In the genomic region with DNA sequence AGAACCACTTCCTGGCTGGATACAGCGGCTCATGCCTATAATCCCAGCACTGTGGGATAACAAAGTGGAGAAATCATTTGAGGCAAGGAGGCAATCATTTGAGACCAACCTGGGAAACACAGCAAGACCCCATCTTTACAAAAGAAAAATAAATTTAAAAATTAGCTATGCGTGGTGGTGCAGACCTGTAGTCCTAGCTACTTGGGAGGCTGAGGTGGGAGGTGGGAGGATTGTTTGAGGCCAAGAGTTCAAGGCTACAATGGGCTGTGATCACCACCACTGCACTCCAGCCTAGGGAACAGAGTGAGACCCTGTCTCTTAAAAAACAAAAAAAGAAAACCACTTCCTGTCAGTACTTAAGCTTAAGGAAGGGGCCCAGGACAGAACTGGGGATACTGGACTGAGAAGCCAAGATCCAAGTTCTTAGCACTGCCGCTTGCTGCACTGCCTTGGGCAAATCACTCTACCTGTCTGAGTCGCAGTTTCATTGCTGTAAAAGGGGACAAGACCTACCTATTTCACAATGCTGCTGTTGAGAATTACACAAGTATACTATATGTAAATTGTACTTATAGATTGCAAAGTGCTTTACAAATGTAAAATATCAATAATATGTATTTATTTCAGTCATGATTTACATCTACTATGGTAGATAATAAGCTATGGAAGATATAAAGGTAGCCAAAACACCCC, we compare ENCODE assay signal across 12 cellular contexts.
DNase-seq lines count a peak whose midpoint lies in the region; ATAC-seq, FAIRE-seq and TF ChIP-seq lines count a peak whose summit lies in the region.
"Had no signal": no experiment of that assay in that cellular context is flagged by ENCODE, and none has a peak within 500 bp of the region (broad histone marks: within the 10 kb centered on the region; RNA-seq: fewer than 3 reads in every experiment).

No MANE protein-coding gene starts in this region.

- no peak overlapping the region for H3K18ac ChIP-seq in H9 (ENCODE audit: insufficient read length, low read depth, low read length)

- no peak overlapping the region for H2BK5ac ChIP-seq in H9 (ENCODE audit: insufficient read length, low read length)

- no peak overlapping the region for H4K91ac ChIP-seq in H9 (ENCODE audit: insufficient read length, low read depth, low read length)

- no CpG with 5 or more reads among the region's 4 CpGs for WGBS in H9 (ENCODE audit: extremely low coverage, insufficient read length, low lambda C conversion rate)

- H3K4me3 Mint-ChIP-seq in H9 (no peak overlapping the region), astrocyte (ENCODE audit: unreplicated experiment) (peak overlapping the region; percentile 48)
- H3K4me3 Mint-ChIP-seq: stimulated activated naive CD8-positive, alpha-beta T cell treated with anti-CD3 and anti-CD28 coated beads, Interleukin-15, amount 100 ng/mL, for 72 hours; T-cell had no signal

- H3K4ac ChIP-seq in H9 (ENCODE audit: low read depth, low read length): no peak overlapping the region

- H3K27ac Mint-ChIP-seq in H9 (peak overlapping the region in 2 of 3 experiments; percentile 26 to 46; a peak in 4 of 7 replicates), astrocyte (ENCODE audit: unreplicated experiment) (peak overlapping the region; percentile 38)
- H3K27ac Mint-ChIP-seq: T-cell had no signal

- FAIRE-seq in astrocyte (lab: Jason Lieb, UNC): no peak

- H4K5ac ChIP-seq in H9 (ENCODE audit: insufficient read length, low read depth, low read length): no peak overlapping the region

- H3K36me3 ChIP-seq in BLaER1 (peaks cover 15% of the 10 kb centered on the region; the same call in 1 of the 2 replicates), astrocyte (ENCODE audit: insufficient read depth, low read length) (no peaks in the 10 kb centered on the region), osteoblast (ENCODE audit: insufficient read depth, low read length) (no peaks in the 10 kb centered on the region)

- no peak overlapping the region for H2BK15ac ChIP-seq in H9 (ENCODE audit: low read depth, low read length)

- no peak overlapping the region for H3K27ac ChIP-seq in BLaER1
- H3K27ac ChIP-seq in H9 (ENCODE audit: insufficient read length, low read depth, low read length): no peak overlapping the region
- peak overlapping the region; percentile 87 for H3K27ac ChIP-seq in astrocyte (ENCODE audit: low read depth, low read length)
- peak overlapping the region; percentile 98 for H3K27ac ChIP-seq in osteoblast (ENCODE audit: low read depth, low read length)

- no peak overlapping the region for H3K9ac ChIP-seq in BLaER1
- no peak overlapping the region for H3K9ac ChIP-seq in H9 (ENCODE audit: extremely low read depth, insufficient read length, low read length)
- peak overlapping the region; percentile 81 for H3K9ac ChIP-seq in astrocyte (ENCODE audit: low read length)

- H2BK120ac ChIP-seq in H9 (ENCODE audit: low read depth, low read length, poor library complexity, severe bottlenecking): no peak overlapping the region

- H3K4me1 Mint-ChIP-seq in H9: peaks cover 9 to 10% of the 10 kb centered on the region in 2 experiments
- H3K4me1 Mint-ChIP-seq in astrocyte (ENCODE audit: low read depth, unreplicated experiment): peaks cover 14% of the 10 kb centered on the region
- H3K4me1 Mint-ChIP-seq: stimulated activated naive CD8-positive, alpha-beta T cell treated with anti-CD3 and anti-CD28 coated beads, Interleukin-15, amount 100 ng/mL, for 72 hours had no signal

- H3K14ac ChIP-seq in H9 (ENCODE audit: insufficient read depth, low read length): no peak overlapping the region

- peaks cover 3% of the 10 kb centered on the region for H3K79me1 ChIP-seq in H9 (ENCODE audit: insufficient read depth, low read depth, low read length, poor library complexity, severe bottlenecking)

- no peak overlapping the region for H2BK12ac ChIP-seq in H9 (ENCODE audit: insufficient read length, low read depth, low read length)

- no peaks in the 10 kb centered on the region for H3K9me3 Mint-ChIP-seq in H9
- no peaks in the 10 kb centered on the region for H3K9me3 Mint-ChIP-seq in astrocyte (ENCODE audit: unreplicated experiment)
- H3K9me3 Mint-ChIP-seq: activated naive CD4-positive, alpha-beta T cell treated with anti-CD3 and anti-CD28 coated beads, Interleukin-2, amount 50 U/mL, for 72 hours; stimulated activated naive CD8-positive, alpha-beta T cell treated with anti-CD3 and anti-CD28 coated beads, Interleukin-15, amount 100 ng/mL, for 72 hours; T-cell had no signal

- H2BK20ac ChIP-seq in H9 (ENCODE audit: low read depth, low read length, poor library complexity, severe bottlenecking): no peak overlapping the region

- H2AK5ac ChIP-seq in H9 (ENCODE audit: insufficient read length, low read length): no peak overlapping the region

- no peaks in the 10 kb centered on the region for H3K23me2 ChIP-seq in H9 (ENCODE audit: insufficient read length, low read depth, low read length, poor library complexity, severe bottlenecking)

- H2AFZ ChIP-seq in H9 (ENCODE audit: low read length) (no peak overlapping the region), astrocyte (ENCODE audit: low read depth, low read length) (no peak overlapping the region), osteoblast (ENCODE audit: low read length) (no peak overlapping the region)

- H3K9me3 ChIP-seq in BLaER1 (no peaks in the 10 kb centered on the region), H9 (ENCODE audit: control insufficient read depth, low read depth, low read length) (no peaks in the 10 kb centered on the region), astrocyte (ENCODE audit: insufficient read depth, low read depth, low read length) (no peaks in the 10 kb centered on the region), osteoblast (ENCODE audit: low read depth, low read length) (no peaks in the 10 kb centered on the region)
- H3K9me3 ChIP-seq: Caco-2 had no signal

- H3K4me1 ChIP-seq in BLaER1 (peaks cover 75% of the 10 kb centered on the region), H9 (ENCODE audit: insufficient read depth, low read length) (peaks cover 23% of the 10 kb centered on the region), astrocyte (ENCODE audit: insufficient read depth, low read length) (peaks cover 37% of the 10 kb centered on the region), osteoblast (ENCODE audit: insufficient read depth, low read length) (peaks cover 68% of the 10 kb centered on the region)

- TF ChIP-seq CTCF in H9 (conservative IDR thresholded peaks at IDR 0.05) (no peak), astrocyte (IDR thresholded peaks at IDR 0.05; ENCODE audit: insufficient read depth, low read depth, low read length) (no peak), osteoblast (IDR thresholded peaks at IDR 0.05; ENCODE audit: extremely low read depth, low read depth, low read length) (no peak)

- DNase-seq in H9 (no peak), astrocyte (ENCODE audit: low read depth) (no peak), osteoblast (ENCODE audit: insufficient read length, low spot score, missing footprints) (no peak), islet precursor cell (no peak), NCI-H2081 (lab: John Stamatoyannopoulos, UW) (no peak)
- DNase-seq: Caco-2; NCI-H1417 treated with DMSO at 0.1 percent for 48 hours; stimulated activated naive CD8-positive, alpha-beta T cell treated with anti-CD3 and anti-CD28 coated beads, Interleukin-15, amount 100 ng/mL, for 72 hours; T-cell had no signal

- H3T11ph ChIP-seq in H9 (ENCODE audit: low read length): no peak overlapping the region

- ATAC-seq in HG02678 (IDR thresholded peaks at IDR 0.05; ENCODE audit: unreplicated experiment): no peak
- ATAC-seq: T-cell had no signal

- peak overlapping the region; percentile 86 for H3K4me2 ChIP-seq in BLaER1
- no peak overlapping the region for H3K4me2 ChIP-seq in H9 (ENCODE audit: insufficient read depth, insufficient read length, low read length)
- H3K4me2 ChIP-seq in astrocyte (ENCODE audit: low read length): peak overlapping the region; percentile 75
- H3K4me2 ChIP-seq in osteoblast (ENCODE audit: insufficient read depth, low read length): peak overlapping the region; percentile 49

- H3K36me3 Mint-ChIP-seq in H9 (ENCODE audit: insufficient read depth in 1 of 3, low read depth in 3 of 3) (0 out of 7 replicates have a peak, but pooled peaks cover 0 to 4% (median 0%) of the 10 kb centered on the region in 3 experiments), astrocyte (ENCODE audit: low read depth, unreplicated experiment) (no peaks in the 10 kb centered on the region)
- H3K36me3 Mint-ChIP-seq: activated naive CD4-positive, alpha-beta T cell treated with anti-CD3 and anti-CD28 coated beads, Interleukin-2, amount 50 U/mL, for 72 hours; T-cell had no signal

- H3K23ac ChIP-seq in H9 (ENCODE audit: insufficient read length, low read depth, low read length): no peak overlapping the region

- H4K8ac ChIP-seq in H9 (replicated peaks; ENCODE audit: insufficient read length, low read depth, low read length): no peak overlapping the region

- H3K4me3 ChIP-seq in BLaER1 (no peak overlapping the region), astrocyte (ENCODE audit: insufficient read depth, low read depth, low read length) (no peak overlapping the region), osteoblast (ENCODE audit: insufficient read depth, low read length) (no peak overlapping the region)

- H3K56ac ChIP-seq in H9 (ENCODE audit: insufficient read length, low read depth, low read length): no peak overlapping the region

- no peaks in the 10 kb centered on the region for H3K27me3 ChIP-seq in BLaER1
- no peaks in the 10 kb centered on the region for H3K27me3 ChIP-seq in H9 (ENCODE audit: insufficient read depth, low read length)
- H3K27me3 ChIP-seq in astrocyte (ENCODE audit: insufficient read depth, low read length): no peaks in the 10 kb centered on the region
- no peaks in the 10 kb centered on the region for H3K27me3 ChIP-seq in osteoblast (ENCODE audit: insufficient read depth, low read length)

- H3K79me2 ChIP-seq in H9 (ENCODE audit: insufficient read depth, low read length) (peaks cover 55% of the 10 kb centered on the region), astrocyte (ENCODE audit: insufficient read depth, low read length) (peaks cover 67% of the 10 kb centered on the region), osteoblast (ENCODE audit: insufficient read depth, low read length) (peaks cover 67% of the 10 kb centered on the region)

- H4K20me1 ChIP-seq in BLaER1 (peaks cover 100% of the 10 kb centered on the region), H9 (ENCODE audit: control insufficient read depth, insufficient read depth, insufficient read length) (no peaks in the 10 kb centered on the region), astrocyte (ENCODE audit: insufficient read depth, low read length) (peaks cover 56% of the 10 kb centered on the region), osteoblast (ENCODE audit: insufficient read depth, low read length) (no peaks in the 10 kb centered on the region)

- H3K27me3 Mint-ChIP-seq in H9 (ENCODE audit: low read depth): no peaks in the 10 kb centered on the region
- no peaks in the 10 kb centered on the region for H3K27me3 Mint-ChIP-seq in astrocyte (ENCODE audit: low read depth, unreplicated experiment)
- H3K27me3 Mint-ChIP-seq: stimulated activated naive CD8-positive, alpha-beta T cell treated with anti-CD3 and anti-CD28 coated beads, Interleukin-15, amount 100 ng/mL, for 72 hours; T-cell had no signal

Comparison
In these comparisons a context has a peak if more than half of its experiments do, and no peak if none do; other contexts are left out.
1. H3K27ac ChIP-seq: peak in astrocyte (single experiment) and osteoblast (single experiment); none in BLaER1 (single experiment) and H9 (single experiment).